In genomic region chr11:66317766-66318575, GRCh38 we compare ENCODE assay signal across 1 cellular context.
TF ChIP-seq lines count a peak whose summit lies in the region.

No MANE protein-coding gene starts in this region.

TF ChIP-seq in IMR-90, 13 proteins besides CTCF, POLR2A, EP300 and RAD21 (continued from another document):
- TF ChIP-seq USF2 (IDR thresholded peaks at IDR 0.05; ENCODE audit: low read depth, low read length) (no peak), CHD1 (IDR thresholded peaks at IDR 0.05; ENCODE audit: low read depth, low read length) (no peak), MAFK (IDR thresholded peaks at IDR 0.05; ENCODE audit: low read depth, low read length) (peak; percentile 86)
